13 cellular contexts compared by ENCODE assay signal in the genomic region with DNA sequence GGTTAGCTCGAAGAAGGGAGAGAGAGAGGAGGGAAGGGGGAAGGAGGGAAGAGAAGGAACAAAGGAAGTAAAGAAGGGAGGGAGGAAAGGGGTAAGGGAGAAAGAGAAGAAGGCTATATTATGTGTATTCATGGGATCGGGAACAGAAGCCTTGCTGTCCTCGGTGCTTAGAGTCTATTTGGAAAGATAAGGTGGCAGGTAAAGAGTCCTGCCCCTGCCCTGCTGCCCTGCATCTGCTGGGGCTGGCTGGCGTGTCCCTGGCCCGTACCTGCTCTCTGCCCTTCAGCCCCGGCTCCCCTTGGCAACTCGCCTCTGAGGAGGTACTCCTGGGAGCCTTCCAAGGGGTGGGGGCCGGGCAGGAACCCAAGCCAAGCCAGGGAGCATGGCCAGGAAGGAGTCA. TPM values are rescaled to one million over a fixed set of nuclear protein-coding genes. Genes with fewer than 3 reads are reported as not detected.
DNase-seq lines count a peak whose midpoint lies in the region; ATAC-seq and TF ChIP-seq lines count a peak whose summit lies in the region.
"Had no signal": no experiment of that assay in that cellular context is flagged by ENCODE, and none has a peak within 500 bp of the region (broad histone marks: within the 10 kb centered on the region; RNA-seq: fewer than 3 reads in every experiment).

No MANE protein-coding gene starts in this region.

- intact Hi-C loops in stomach (cut with DNase I; ENCODE audit: low total_unique reads) (no loop called here), adrenal gland (cut with DNase I) (no loop called here)

- H3K9ac ChIP-seq in HUES48 (ENCODE audit: low read depth, low read length) (no peak overlapping the region), iPS-20b (ENCODE audit: low read depth, low read length) (peak overlapping the region; percentile 64; the same call in 1 of the 2 replicates)

- H3K9me3 ChIP-seq in HUES48 (ENCODE audit: control insufficient read depth, insufficient read depth, low read length) (no peaks in the 10 kb centered on the region), RWPE2 (ENCODE audit: severe bottlenecking) (no peaks in the 10 kb centered on the region), iPS-20b (ENCODE audit: insufficient read depth, low read depth, low read length) (no peaks in the 10 kb centered on the region), stomach (no peaks in the 10 kb centered on the region), adrenal gland (replicated peaks in 1 of 3) (no peaks in the 10 kb centered on the region)

- H3K36me3 ChIP-seq in HUES48 (ENCODE audit: control insufficient read depth, insufficient read depth, low read length) (no peaks in the 10 kb centered on the region), RWPE2 (ENCODE audit: low read depth) (no peaks in the 10 kb centered on the region), iPS-20b (ENCODE audit: insufficient read depth, low read depth, low read length) (no peaks in the 10 kb centered on the region), stomach (no peaks in the 10 kb centered on the region), adrenal gland (replicated peaks in 1 of 2) (no peaks in the 10 kb centered on the region)

- TF ChIP-seq CTCF in RWPE2 (IDR thresholded peaks at IDR 0.05; ENCODE audit: poor library complexity, severe bottlenecking) = no peak
- TF ChIP-seq CTCF in stomach (IDR thresholded peaks at IDR 0.05) = no peak
- TF ChIP-seq CTCF in adrenal gland (IDR thresholded peaks at IDR 0.05) = no peak

- no peak for TF ChIP-seq POLR2A in stomach (IDR thresholded peaks at IDR 0.05)
- TF ChIP-seq POLR2A in adrenal gland (IDR thresholded peaks at IDR 0.05) = no peak

- peak; percentile 30; the same call in 2 of the 3 replicates for ATAC-seq in RWPE2 (ENCODE audit: low read depth)
- ATAC-seq: activated CD8-positive, alpha-beta T cell treated with anti-CD3 and anti-CD28 coated beads, Interleukin-2, amount 10 ng/mL, durations not matched to agents 7 days and 5 days; stimulated activated effector memory CD8-positive, alpha-beta T cell treated with anti-CD3 and anti-CD28 coated beads, Interleukin-12 subunit alpha, Interleukin-12 subunit beta, amount 100 ng/mL, for 72 hours had no signal

- WGBS in stomach, 5 donors = 14 to 31% (median 20%) methylated on average over 5 to 8 of the region's 8 CpGs
- WGBS in adrenal gland, 4 donors = 24 to 32% (median 27%) methylated on average over 6 to 8 of the region's 8 CpGs

- no peak for TF ChIP-seq EP300 in stomach (IDR thresholded peaks at IDR 0.05)

- H3K27ac ChIP-seq in HUES48 (ENCODE audit: low read depth, low read length) (peak overlapping the region; percentile 77), RWPE2 (ENCODE audit: poor library complexity, severe bottlenecking) (no peak overlapping the region), iPS-20b (ENCODE audit: low read length) (peak overlapping the region; percentile 83), stomach (peak overlapping the region; percentile 75 to 91 (median 81)), adrenal gland (peak overlapping the region in 2 of 5 donors; percentile 16 to 54)

- DNase-seq in RWPE2 (ENCODE audit: low spot score) = no peak
- DNase-seq in stomach = peak; percentile 89
- DNase-seq in activated CD4-positive, alpha-beta T cell treated with anti-CD3 and anti-CD28 coated beads, Interleukin-2, amount 50 U/mL, for 48 hours = no peak
- no peak for DNase-seq in adrenal gland
- no peak for DNase-seq in HuH-7.5 (ENCODE audit: low spot score)
- no peak for DNase-seq in MV-4-11 (lab: John Stamatoyannopoulos, UW)
- DNase-seq: activated CD8-positive, alpha-beta T cell treated with anti-CD3 and anti-CD28 coated beads, Interleukin-2, amount 10 ng/mL, durations not matched to agents 7 days and 5 days; CD4-positive, alpha-beta T cell; NCI-H1436; occipital lobe had no signal

- peaks cover 85% of the 10 kb centered on the region for H3K4me1 ChIP-seq in HUES48 (ENCODE audit: control insufficient read depth, insufficient read depth, low read length)
- peaks cover 11% of the 10 kb centered on the region for H3K4me1 ChIP-seq in RWPE2 (ENCODE audit: insufficient read depth, poor library complexity, severe bottlenecking)
- H3K4me1 ChIP-seq in iPS-20b (ENCODE audit: insufficient read depth, low read length) = peaks cover 83% of the 10 kb centered on the region
- peaks cover 56 to 77% (median 63%) of the 10 kb centered on the region in 4 donors for H3K4me1 ChIP-seq in stomach
- H3K4me1 ChIP-seq in adrenal gland (replicated peaks in 1 of 2) = peaks cover 0 to 12% of the 10 kb centered on the region in 2 donors

- H3K27me3 ChIP-seq in HUES48 (ENCODE audit: control insufficient read depth, insufficient read depth, low read length) (no peaks in the 10 kb centered on the region), RWPE2 (ENCODE audit: insufficient read depth, poor library complexity, severe bottlenecking) (no peaks in the 10 kb centered on the region), iPS-20b (ENCODE audit: insufficient read depth, low read length) (no peaks in the 10 kb centered on the region), stomach (peaks cover 0 to 48% (median 0%) of the 10 kb centered on the region in 3 donors), adrenal gland (no peaks in the 10 kb centered on the region)

- H3K4me3 ChIP-seq in HUES48 (ENCODE audit: low read depth, low read length) = no peak overlapping the region
- no peak overlapping the region for H3K4me3 ChIP-seq in RWPE2 (ENCODE audit: severe bottlenecking)
- no peak overlapping the region for H3K4me3 ChIP-seq in iPS-20b (ENCODE audit: low read length)
- H3K4me3 ChIP-seq in stomach = no peak overlapping the region
- no peak overlapping the region for H3K4me3 ChIP-seq in adrenal gland

RNA-seq across cellular contexts. Expression of a gene that starts 36.8 kb away (rescaled TPM):
- total RNA-seq in stomach (10 to 100 TPM; 35.3 to 96.9 (median 79.1) TPM), adrenal gland (10 to 100 TPM in 4 of 8 donors, 1 to 10 TPM in 4; 5.2 to 16.8 (median 10.0) TPM)
- polyA plus RNA-seq in stomach (10 to 100 TPM in 2 of 3 donors, 1 to 10 TPM in 1; 8.7 to 20.9 (median 10.6) TPM), adrenal gland (1 to 10 TPM; 4.6 to 6.1 (median 5.5) TPM)
- total RNA-seq: activated CD8-positive, alpha-beta T cell treated with anti-CD3 and anti-CD28 coated beads, Interleukin-2, amount 10 ng/mL, durations not matched to agents 7 days and 5 days had no signal
